ENCODE assay signal across 22 cellular contexts in the genomic region with DNA sequence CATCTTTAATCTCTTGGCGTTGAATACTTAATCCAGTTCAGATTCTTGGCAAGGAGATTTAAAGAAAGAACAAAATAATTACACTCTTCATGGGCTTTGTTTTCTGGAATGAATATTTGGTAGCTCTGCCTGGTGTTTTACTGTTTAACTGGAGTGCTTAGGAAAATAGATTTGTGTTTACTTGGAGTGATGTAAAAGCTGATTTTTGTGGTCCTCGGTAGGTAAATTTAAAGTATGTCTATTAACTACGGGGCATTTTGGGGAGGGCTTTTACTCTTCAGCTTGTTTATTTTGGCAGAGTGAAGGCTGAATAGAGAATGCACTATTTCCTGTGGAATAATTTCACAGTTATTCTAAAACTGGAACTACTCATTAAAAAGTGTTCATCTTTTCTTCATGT.
DNase-seq lines count a peak whose midpoint lies in the region; ATAC-seq and TF ChIP-seq lines count a peak whose summit lies in the region.
"Had no signal": no experiment of that assay in that cellular context is flagged by ENCODE, and none has a peak within 500 bp of the region (broad histone marks: within the 10 kb centered on the region; RNA-seq: fewer than 3 reads in every experiment).

No MANE protein-coding gene starts in this region.

- dilution Hi-C loops in IMR-90 (cut with HindIII; ENCODE audit: low sequenced_read_pairs, unreplicated experiment) = no loop called here

- H2BK5ac ChIP-seq in IMR-90 (ENCODE audit: low read depth, low read length, poor library complexity, severe bottlenecking) (peak overlapping the region; percentile 59), mesendoderm (ENCODE audit: low read length) (no peak overlapping the region)

- H4K8ac ChIP-seq in IMR-90 (ENCODE audit: low read depth in 2 of 2, low read length in 2 of 2) (peak overlapping the region in 1 of 2 experiments; percentile 48; a peak in 3 of 4 replicates), mesendoderm (ENCODE audit: low read depth, low read length) (no peak overlapping the region)

- no peak overlapping the region for H3K4ac ChIP-seq in IMR-90 (ENCODE audit: low read depth, low read length)
- no peak overlapping the region for H3K4ac ChIP-seq in mesendoderm (ENCODE audit: low read depth, low read length)

- TF ChIP-seq CTCF in IMR-90 (conservative IDR thresholded peaks at IDR 0.05; ENCODE audit: low read depth, low read length) (no peak), brain (conservative IDR thresholded peaks at IDR 0.05) (no peak)

- CTCF ChIA-PET in IMR-90 (lab: Yijun Ruan, JAX) = no interaction called here

- H3K4me3 Mint-ChIP-seq in brain = no peak overlapping the region
- H3K4me3 Mint-ChIP-seq: activated CD4-positive, alpha-beta T cell treated with anti-CD3 and anti-CD28 coated beads for 36 hours had no signal

- H3K18ac ChIP-seq in IMR-90 (ENCODE audit: low read depth, low read length) = peak overlapping the region; percentile 80; the same call in 1 of the 2 replicates
- no peak overlapping the region for H3K18ac ChIP-seq in mesendoderm (ENCODE audit: low read length)

- no CpG with 5 or more reads among the region's 3 CpGs for WGBS in IMR-90 (ENCODE audit: extremely low coverage in 2 of 2, insufficient read length in 1 of 2), 2 experiments
- no CpG with 5 or more reads among the region's 3 CpGs for WGBS in mesendoderm (ENCODE audit: extremely low coverage, insufficient coverage, low lambda C conversion rate)

- no peaks in the 10 kb centered on the region for H3K9me3 ChIP-seq in IMR-90 (ENCODE audit: control insufficient read depth, insufficient read depth, low read length)
- H3K9me3 ChIP-seq: Caco-2, esophagus muscularis mucosa, mucosa of descending colon, ovary had no signal

- no peaks in the 10 kb centered on the region for H3K27me3 ChIP-seq in IMR-90 (ENCODE audit: control insufficient read depth, insufficient read depth, low read length)
- no peaks in the 10 kb centered on the region for H3K27me3 ChIP-seq in mesendoderm (ENCODE audit: insufficient read depth, low read length, poor library complexity)
- H3K27me3 ChIP-seq: esophagus muscularis mucosa, ovary had no signal

- H3K4me1 Mint-ChIP-seq in brain = peaks cover 52% of the 10 kb centered on the region
- H3K4me1 Mint-ChIP-seq: activated CD4-positive, alpha-beta T cell treated with anti-CD3 and anti-CD28 coated beads for 36 hours had no signal

- no peaks in the 10 kb centered on the region for H3K27me3 Mint-ChIP-seq in brain
- H3K27me3 Mint-ChIP-seq: activated CD4-positive, alpha-beta T cell treated with anti-CD3 and anti-CD28 coated beads for 36 hours had no signal

- H3K79me1 ChIP-seq in IMR-90 (ENCODE audit: low read depth in 1 of 2, low read length in 2 of 2) (no peaks in the 10 kb centered on the region), mesendoderm (ENCODE audit: low read length) (no peaks in the 10 kb centered on the region)

- H3K36me3 Mint-ChIP-seq in brain = no peaks in the 10 kb centered on the region

- TF ChIP-seq POLR2A in IMR-90 (IDR thresholded peaks at IDR 0.05; ENCODE audit: low read depth, low read length) = no peak

- no peaks in the 10 kb centered on the region for H3K79me2 ChIP-seq in mesendoderm (ENCODE audit: control insufficient read depth, insufficient read depth, low read length)

- H3K9me3 Mint-ChIP-seq in brain = peaks cover 0 to 3% (median 0%) of the 10 kb centered on the region in 5 experiments

- intact Hi-C loops in IMR-90 (cut with micrococcal nuclease) = no loop called here

- H4K20me1 ChIP-seq in IMR-90 (ENCODE audit: insufficient read depth, low read length) = no peaks in the 10 kb centered on the region

- peaks cover 3% of the 10 kb centered on the region; the same call in 1 of the 2 replicates for H3K4me1 ChIP-seq in IMR-90 (ENCODE audit: control insufficient read depth, insufficient read depth, low read length)
- no peaks in the 10 kb centered on the region for H3K4me1 ChIP-seq in mesendoderm (ENCODE audit: control insufficient read depth, low read depth, low read length)

- H2AK9ac ChIP-seq in IMR-90 (replicated peaks; ENCODE audit: low read depth, low read length, poor library complexity) = no peak overlapping the region

- H3K27ac ChIP-seq in IMR-90 (ENCODE audit: insufficient read depth, low read length) (no peak overlapping the region), mesendoderm (ENCODE audit: low read depth, low read length) (no peak overlapping the region)
- H3K27ac ChIP-seq: esophagus muscularis mucosa, ovary had no signal

- no peak overlapping the region for H2BK20ac ChIP-seq in IMR-90 (ENCODE audit: low read depth, low read length)

- no peak for TF ChIP-seq RAD21 in IMR-90 (IDR thresholded peaks at IDR 0.05; ENCODE audit: low read length)

- DNase-seq in Caki2 (ENCODE audit: low read depth) = peak; percentile 22
- no peak for DNase-seq in IMR-90
- DNase-seq in lung microvascular endothelial cell (ENCODE audit: low read depth in 2 of 2) = peak; percentile 41 to 77
- no peak for DNase-seq in mesendoderm
- no peak for DNase-seq in stimulated activated naive CD4-positive, alpha-beta T cell (lab: John Stamatoyannopoulos, UW)
- DNase-seq: activated CD4-positive, alpha-beta T cell treated with anti-CD3 and anti-CD28 coated beads for 36 hours; activated CD8-positive, alpha-beta memory T cell treated with anti-CD3 and anti-CD28 coated beads, Interleukin-2, amount 50 U/mL, for 4 hours; activated gamma-delta T cell treated with Interleukin-2 at 50 U/mL for 16 hours; anterior cingulate cortex; Caco-2; head of caudate nucleus; islet precursor cell; mucosa of descending colon; NCI-H2171 treated with DMSO at 0.1 percent for 48 hours; ovary; stimulated activated CD4-positive, alpha-beta T cell treated with anti-CD3 and anti-CD28 coated beads, Interleukin-4, amount 100 ng/mL, for 4 hours; T1000 had no signal

- H2AFZ ChIP-seq in IMR-90 (replicated peaks; ENCODE audit: low read length, poor library complexity) = no peak overlapping the region

- H3K9ac ChIP-seq in IMR-90 (ENCODE audit: low read depth, low read length) (no peak overlapping the region), mesendoderm (ENCODE audit: low read length) (no peak overlapping the region)

- no peak for ATAC-seq in IMR-90 (ENCODE audit: low read depth)
- no peak for ATAC-seq in HG03175 (IDR thresholded peaks at IDR 0.05; ENCODE audit: unreplicated experiment)
- no peak for ATAC-seq in HG02981 (IDR thresholded peaks at IDR 0.05; ENCODE audit: unreplicated experiment)
- ATAC-seq: activated CD4-positive, alpha-beta T cell treated with anti-CD3 and anti-CD28 coated beads for 36 hours; mucosa of descending colon had no signal

- H3K4me2 ChIP-seq in IMR-90 (ENCODE audit: low read depth, low read length) = 0 out of 2 replicates have a peak overlapping the region, but pooled peaks have one; percentile 61
- no peak overlapping the region for H3K4me2 ChIP-seq in mesendoderm (ENCODE audit: low read length)

- H3K4me3 ChIP-seq in IMR-90 (ENCODE audit: insufficient read depth, low read depth, low read length) (no peak overlapping the region), mesendoderm (ENCODE audit: low read length) (no peak overlapping the region)
- H3K4me3 ChIP-seq: esophagus muscularis mucosa, mucosa of descending colon, ovary, skin epidermis had no signal

- BruUV-seq in IMR-90 (replicated peaks; lab: Mats Ljungman, UMichigan) = no TSS peak

- H3K9me1 ChIP-seq in IMR-90 (ENCODE audit: insufficient read depth, low read length) = no peaks in the 10 kb centered on the region

- H2AK5ac ChIP-seq in IMR-90 (ENCODE audit: low read depth, low read length) = no peak overlapping the region
- no peak overlapping the region for H2AK5ac ChIP-seq in mesendoderm (ENCODE audit: low read length)

- peak overlapping the region; percentile 23; the same call in 1 of the 2 replicates for H2BK120ac ChIP-seq in IMR-90 (ENCODE audit: low read depth, low read length)
- no peak overlapping the region for H2BK120ac ChIP-seq in mesendoderm (ENCODE audit: low read depth, low read length)

- H3K36me3 ChIP-seq in IMR-90 (ENCODE audit: control insufficient read depth, insufficient read depth, low read length) (no peaks in the 10 kb centered on the region), mesendoderm (ENCODE audit: control insufficient read depth, insufficient read depth, low read length) (no peaks in the 10 kb centered on the region)
- H3K36me3 ChIP-seq: esophagus muscularis mucosa, ovary had no signal

- no peak overlapping the region for H4K91ac ChIP-seq in IMR-90 (ENCODE audit: insufficient read depth, low read depth, low read length)

- H3K56ac ChIP-seq in IMR-90 (ENCODE audit: extremely low read depth, insufficient read depth, low read length) = no peak overlapping the region
- H3K56ac ChIP-seq in mesendoderm (ENCODE audit: low read length) = no peak overlapping the region

- POLR2A ChIA-PET in IMR-90 (lab: Charles Lee; ENCODE audit: unreplicated experiment) = interaction anchor here (0.5 to 0.7 kb wide), 2 partner anchors 58 to 573 kb away, joined by 3 to 4 read pairs; no protein-coding TSS in a partner anchor

- H2BK15ac ChIP-seq in IMR-90 (ENCODE audit: low read depth, low read length) = no peak overlapping the region
- H2BK15ac ChIP-seq in mesendoderm (replicated peaks; ENCODE audit: low read depth) = no peak overlapping the region

- in situ Hi-C loops in Caki2 (cut with HindIII; ENCODE audit: low pct_unique_long_range_greater_than_20kb, low sequenced_read_pairs) = no loop called here
- in situ Hi-C loops in IMR-90 (cut with MboI; ENCODE audit: low sequenced_read_pairs) = no loop called here

- H3K27ac Mint-ChIP-seq in brain = peak overlapping the region in 3 of 5 experiments; percentile 11 to 72 (median 24)
- H3K27ac Mint-ChIP-seq: activated CD4-positive, alpha-beta T cell treated with anti-CD3 and anti-CD28 coated beads for 36 hours had no signal

- H3K23ac ChIP-seq in IMR-90 (ENCODE audit: low read depth, low read length) (no peak overlapping the region), mesendoderm (ENCODE audit: low read length) (no peak overlapping the region)

- no peak overlapping the region; the same call in 1 of the 2 replicates for H4K5ac ChIP-seq in IMR-90 (ENCODE audit: low read depth, low read length)
- H4K5ac ChIP-seq in mesendoderm (ENCODE audit: low read length) = no peak overlapping the region

- no peak overlapping the region for H3K14ac ChIP-seq in IMR-90 (replicated peaks; ENCODE audit: low read depth, low read length)

TF ChIP-seq in IMR-90, 13 proteins besides CTCF, POLR2A, EP300 and RAD21 (continues in another document):
- TF ChIP-seq CHD1 (IDR thresholded peaks at IDR 0.05; ENCODE audit: low read depth, low read length) = no peak
- TF ChIP-seq, protein P1, sequence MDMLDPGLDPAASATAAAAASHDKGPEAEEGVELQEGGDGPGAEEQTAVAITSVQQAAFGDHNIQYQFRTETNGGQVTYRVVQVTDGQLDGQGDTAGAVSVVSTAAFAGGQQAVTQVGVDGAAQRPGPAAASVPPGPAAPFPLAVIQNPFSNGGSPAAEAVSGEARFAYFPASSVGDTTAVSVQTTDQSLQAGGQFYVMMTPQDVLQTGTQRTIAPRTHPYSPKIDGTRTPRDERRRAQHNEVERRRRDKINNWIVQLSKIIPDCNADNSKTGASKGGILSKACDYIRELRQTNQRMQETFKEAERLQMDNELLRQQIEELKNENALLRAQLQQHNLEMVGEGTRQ (IDR thresholded peaks at IDR 0.05; ENCODE audit: low read depth, low read length) = no peak
- TF ChIP-seq NFE2L2 (IDR thresholded peaks at IDR 0.05; ENCODE audit: low read depth, low read length) = no peak
- TF ChIP-seq BHLHE40 (IDR thresholded peaks at IDR 0.05; ENCODE audit: low read depth, low read length) = no peak
- no peak for TF ChIP-seq FOS (IDR thresholded peaks at IDR 0.05; ENCODE audit: low read depth, low read length)

Comparison
In these comparisons a context has a peak if more than half of its experiments do, and no peak if none do; other contexts are left out.
1. DNase-seq: peak in Caki2 (single experiment) and lung microvascular endothelial cell (2 of 2); none in IMR-90 (single experiment), mesendoderm (single experiment) and stimulated activated naive CD4-positive, alpha-beta T cell (0 of 6).